ENCODE assay signal across 10 cellular contexts in the genomic region with DNA sequence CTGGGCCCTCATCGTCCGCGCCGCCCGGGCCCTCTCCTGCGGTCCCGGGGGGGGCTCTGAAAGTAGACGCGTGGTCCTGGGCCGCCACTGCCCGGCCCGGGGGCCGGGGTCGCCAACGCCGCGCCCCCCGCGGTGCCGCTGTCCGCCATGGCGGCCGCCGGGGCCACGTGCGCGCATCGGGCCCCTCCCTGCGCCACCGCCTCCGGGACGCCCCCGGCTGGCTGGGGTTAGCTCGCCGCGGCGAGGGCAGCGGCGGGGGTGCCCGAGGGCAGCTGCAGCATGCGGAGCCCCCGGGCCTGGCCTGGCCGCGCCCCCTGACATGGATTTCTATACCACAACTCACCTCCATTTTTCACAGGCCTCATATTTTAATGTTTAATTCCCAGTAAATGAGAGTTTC.
"Had no signal": no experiment of that assay in that cellular context is flagged by ENCODE, and none has a peak within 500 bp of the region (broad histone marks: within the 10 kb centered on the region; RNA-seq: fewer than 3 reads in every experiment).

No MANE protein-coding gene starts in this region.

- H3K27me3 Mint-ChIP-seq: IgD-negative memory B cell had no signal

- DNase-seq: GM23248, GOT3, H7, HFFc6, KBM-7 had no signal

- H3K27ac Mint-ChIP-seq: HFFc6, IgD-negative memory B cell had no signal

- ATAC-seq: HCT116, HepG2 had no signal

- H3K4me1 Mint-ChIP-seq: IgD-negative memory B cell had no signal

- H3K36me3 ChIP-seq: HAP-1 had no signal

- H3K4me3 ChIP-seq: GM23248, HAP-1 had no signal

- H3K4me3 Mint-ChIP-seq: HFFc6, IgD-negative memory B cell had no signal

- H2AFZ ChIP-seq: GM23248 had no signal

- H3K27ac ChIP-seq: GM23248, HL-60 had no signal

- H3K9me3 ChIP-seq: HAP-1 had no signal

- H3K9me3 Mint-ChIP-seq: HFFc6, IgD-negative memory B cell had no signal
